Comparison of ENCODE assay signal across 26 cellular contexts in genomic region chr9:1454980-1455367, GRCh38.
"Had no signal": no experiment of that assay in that cellular context is flagged by ENCODE, and none has a peak within 500 bp of the region (broad histone marks: within the 10 kb centered on the region; RNA-seq: fewer than 3 reads in every experiment).

No MANE protein-coding gene starts in this region.

- H3K27ac Mint-ChIP-seq: dendritic cell treated with granulocyte-macrophage colony-stimulating factor and Interleukin-4, amounts not matched to agents 40 ng/mL and 50 ng/mL, for 4 days; immature natural killer cell; naive B cell; nephron; stimulated activated memory B cell treated with anti-CD40 and anti-IgM and Interleukin-4, amounts not matched to agents 10 μg/mL and 1 μg/mL and 100 μg/mL, for 72 hours; stimulated activated naive CD8-positive, alpha-beta T cell treated with anti-CD3 and anti-CD28 coated beads, Interleukin-15, Interleukin-2, amounts not matched to agents 100 ng/mL and 50 ng/mL, for 24 hours had no signal

- FAIRE-seq: colon, keratinocyte, pancreas, urothelium cell line had no signal

- DNase-seq: esophagus squamous epithelium; glutamatergic neuron; immature natural killer cell; left cardiac atrium; left ventricle myocardium inferior; lower lobe of right lung; mesenchymal stem cell; naive B cell; occipital lobe; pancreas; right cardiac atrium; spleen; stimulated activated CD4-positive, alpha-beta T cell treated with anti-CD3 and anti-CD28 coated beads, Interleukin-15, amount 100 ng/mL, for 24 hours; stimulated activated CD4-positive, alpha-beta T cell treated with anti-CD3 and anti-CD28 coated beads, Interleukin-1b, Interleukin-23, amount 100 ng/mL, for 48 hours; stimulated activated CD4-positive, alpha-beta T cell treated with anti-CD3 and anti-CD28 coated beads, Interleukin-4, amount 100 ng/mL, for 24 hours; trophoblast cell had no signal

- H3K4me1 Mint-ChIP-seq: central memory CD8-positive, alpha-beta T cell; immature natural killer cell; naive B cell; nephron had no signal

- H3K27me3 Mint-ChIP-seq: central memory CD8-positive, alpha-beta T cell; dendritic cell treated with granulocyte-macrophage colony-stimulating factor and Interleukin-4, amounts not matched to agents 40 ng/mL and 50 ng/mL, for 4 days; progenitor cell of endocrine pancreas had no signal

- H3K36me3 Mint-ChIP-seq: immature natural killer cell; naive B cell; stimulated activated memory B cell treated with anti-CD40 and anti-IgM and Interleukin-4, amounts not matched to agents 10 μg/mL and 1 μg/mL and 100 μg/mL, for 72 hours had no signal

- H3K4me3 ChIP-seq: esophagus squamous epithelium, gastroesophageal sphincter, left ventricle myocardium inferior, lower lobe of right lung, pancreas, spleen had no signal

- H3K4me1 ChIP-seq: esophagus squamous epithelium, gastroesophageal sphincter, left ventricle myocardium inferior, lower lobe of right lung, pancreas, spleen had no signal

- H3K4me3 Mint-ChIP-seq: central memory CD8-positive, alpha-beta T cell; dendritic cell treated with granulocyte-macrophage colony-stimulating factor and Interleukin-4, amounts not matched to agents 40 ng/mL and 50 ng/mL, for 4 days; immature natural killer cell; naive B cell; nephron; stimulated activated memory B cell treated with anti-CD40 and anti-IgM and Interleukin-4, amounts not matched to agents 10 μg/mL and 1 μg/mL and 100 μg/mL, for 72 hours; stimulated activated naive CD8-positive, alpha-beta T cell treated with anti-CD3 and anti-CD28 coated beads, Interleukin-15, Interleukin-2, amounts not matched to agents 100 ng/mL and 50 ng/mL, for 24 hours had no signal

- H3K9me3 Mint-ChIP-seq: central memory CD8-positive, alpha-beta T cell; dendritic cell treated with granulocyte-macrophage colony-stimulating factor and Interleukin-4, amounts not matched to agents 40 ng/mL and 50 ng/mL, for 4 days; nephron; stimulated activated memory B cell treated with anti-CD40 and anti-IgM and Interleukin-4, amounts not matched to agents 10 μg/mL and 1 μg/mL and 100 μg/mL, for 72 hours; stimulated activated naive CD8-positive, alpha-beta T cell treated with anti-CD3 and anti-CD28 coated beads, Interleukin-15, Interleukin-2, amounts not matched to agents 100 ng/mL and 50 ng/mL, for 24 hours had no signal

- ATAC-seq: gastroesophageal sphincter; left cardiac atrium; lower lobe of right lung; right cardiac atrium; stimulated activated memory B cell treated with anti-CD40 and anti-IgM and Interleukin-4, amounts not matched to agents 10 μg/mL and 1 μg/mL and 100 μg/mL, for 72 hours had no signal

- H3K36me3 ChIP-seq: esophagus squamous epithelium, gastroesophageal sphincter, left ventricle myocardium inferior, lower lobe of right lung, pancreas, spleen had no signal

- H3K9me3 ChIP-seq: esophagus squamous epithelium, gastroesophageal sphincter, left ventricle myocardium inferior, lower lobe of right lung, pancreas, spleen had no signal

- H3K27ac ChIP-seq: esophagus squamous epithelium, gastroesophageal sphincter, left ventricle myocardium inferior, lower lobe of right lung, pancreas, spleen had no signal

- H3K27me3 ChIP-seq: esophagus squamous epithelium, gastroesophageal sphincter, pancreas, spleen had no signal
